In genomic region chr11:70158757-70159389, GRCh38 we compare ENCODE assay signal across 13 cellular contexts.
"Had no signal": no experiment of that assay in that cellular context is flagged by ENCODE, and none has a peak within 500 bp of the region (broad histone marks: within the 10 kb centered on the region; RNA-seq: fewer than 3 reads in every experiment).

No MANE protein-coding gene starts in this region.

- DNase-seq: activated CD4-positive, alpha-beta memory T cell treated with anti-CD3 and anti-CD28 coated beads for 36 hours; activated CD8-positive, alpha-beta memory T cell treated with anti-CD3 and anti-CD28 coated beads, Interleukin-2, amount 10 ng/mL, durations not matched to agents 7 days and 5 days; activated naive CD4-positive, alpha-beta T cell treated with anti-CD3 and anti-CD28 coated beads, Interleukin-2, amount 10 ng/mL, durations not matched to agents 7 days and 5 days; activated T-cell treated with anti-CD3 and anti-CD28 coated beads, Interleukin-2, amount 50 U/mL, for 24 hours; naive thymus-derived CD8-positive, alpha-beta T cell; nucleus accumbens; T-helper 17 cell had no signal

- H3K27ac ChIP-seq: right atrium auricular region, tibial nerve had no signal

- H3K27me3 Mint-ChIP-seq: activated CD4-positive, alpha-beta T cell treated with anti-CD3 and anti-CD28 coated beads for 36 hours; activated CD8-positive, alpha-beta memory T cell treated with anti-CD3 and anti-CD28 coated beads, Interleukin-2, amount 10 ng/mL, durations not matched to agents 7 days and 5 days; activated naive CD4-positive, alpha-beta T cell treated with anti-CD3 and anti-CD28 coated beads, Interleukin-2, amount 10 ng/mL, durations not matched to agents 7 days and 5 days; activated T-cell treated with anti-CD3 and anti-CD28 coated beads, Interleukin-2, amount 50 U/mL, for 24 hours had no signal

- H3K36me3 Mint-ChIP-seq: activated CD4-positive, alpha-beta memory T cell treated with anti-CD3 and anti-CD28 coated beads for 36 hours; activated CD8-positive, alpha-beta memory T cell treated with anti-CD3 and anti-CD28 coated beads, Interleukin-2, amount 10 ng/mL, durations not matched to agents 7 days and 5 days; activated naive CD4-positive, alpha-beta T cell treated with anti-CD3 and anti-CD28 coated beads, Interleukin-2, amount 10 ng/mL, durations not matched to agents 7 days and 5 days; naive thymus-derived CD8-positive, alpha-beta T cell had no signal

- ATAC-seq: activated CD4-positive, alpha-beta T cell treated with anti-CD3 and anti-CD28 coated beads for 36 hours; naive thymus-derived CD8-positive, alpha-beta T cell; T-helper 17 cell had no signal

- H3K27ac Mint-ChIP-seq: activated CD4-positive, alpha-beta memory T cell treated with anti-CD3 and anti-CD28 coated beads for 36 hours; activated CD4-positive, alpha-beta T cell treated with anti-CD3 and anti-CD28 coated beads for 36 hours; activated CD8-positive, alpha-beta memory T cell treated with anti-CD3 and anti-CD28 coated beads, Interleukin-2, amount 10 ng/mL, durations not matched to agents 7 days and 5 days; activated naive CD4-positive, alpha-beta T cell treated with anti-CD3 and anti-CD28 coated beads, Interleukin-2, amount 10 ng/mL, durations not matched to agents 7 days and 5 days; activated T-cell treated with anti-CD3 and anti-CD28 coated beads, Interleukin-2, amount 50 U/mL, for 24 hours; naive thymus-derived CD8-positive, alpha-beta T cell; progenitor cell of endocrine pancreas; T-helper 17 cell had no signal

- H3K9me3 Mint-ChIP-seq: activated CD4-positive, alpha-beta memory T cell treated with anti-CD3 and anti-CD28 coated beads for 36 hours; activated naive CD4-positive, alpha-beta T cell treated with anti-CD3 and anti-CD28 coated beads, Interleukin-2, amount 10 ng/mL, durations not matched to agents 7 days and 5 days; activated T-cell treated with anti-CD3 and anti-CD28 coated beads, Interleukin-2, amount 50 U/mL, for 24 hours; naive thymus-derived CD8-positive, alpha-beta T cell had no signal

- H3K4me3 ChIP-seq: right atrium auricular region, tibial nerve had no signal

- H3K27me3 ChIP-seq: right atrium auricular region, tibial nerve had no signal

- H3K9me3 ChIP-seq: right atrium auricular region, tibial nerve had no signal

- H3K4me3 Mint-ChIP-seq: activated CD4-positive, alpha-beta memory T cell treated with anti-CD3 and anti-CD28 coated beads for 36 hours; activated CD4-positive, alpha-beta T cell treated with anti-CD3 and anti-CD28 coated beads for 36 hours; activated CD8-positive, alpha-beta memory T cell treated with anti-CD3 and anti-CD28 coated beads, Interleukin-2, amount 10 ng/mL, durations not matched to agents 7 days and 5 days; activated naive CD4-positive, alpha-beta T cell treated with anti-CD3 and anti-CD28 coated beads, Interleukin-2, amount 10 ng/mL, durations not matched to agents 7 days and 5 days; activated T-cell treated with anti-CD3 and anti-CD28 coated beads, Interleukin-2, amount 50 U/mL, for 24 hours; naive thymus-derived CD8-positive, alpha-beta T cell; T-helper 17 cell had no signal

- FAIRE-seq: astrocyte, islet of Langerhans had no signal

- H3K4me1 ChIP-seq: right atrium auricular region, tibial nerve had no signal

- H3K4me1 Mint-ChIP-seq: activated CD4-positive, alpha-beta T cell treated with anti-CD3 and anti-CD28 coated beads for 36 hours; activated CD8-positive, alpha-beta memory T cell treated with anti-CD3 and anti-CD28 coated beads, Interleukin-2, amount 10 ng/mL, durations not matched to agents 7 days and 5 days; activated naive CD4-positive, alpha-beta T cell treated with anti-CD3 and anti-CD28 coated beads, Interleukin-2, amount 10 ng/mL, durations not matched to agents 7 days and 5 days; naive thymus-derived CD8-positive, alpha-beta T cell; T-helper 17 cell had no signal

- H3K36me3 ChIP-seq: right atrium auricular region, tibial nerve had no signal
